1 cellular context compared by ENCODE assay signal in the genomic region with DNA sequence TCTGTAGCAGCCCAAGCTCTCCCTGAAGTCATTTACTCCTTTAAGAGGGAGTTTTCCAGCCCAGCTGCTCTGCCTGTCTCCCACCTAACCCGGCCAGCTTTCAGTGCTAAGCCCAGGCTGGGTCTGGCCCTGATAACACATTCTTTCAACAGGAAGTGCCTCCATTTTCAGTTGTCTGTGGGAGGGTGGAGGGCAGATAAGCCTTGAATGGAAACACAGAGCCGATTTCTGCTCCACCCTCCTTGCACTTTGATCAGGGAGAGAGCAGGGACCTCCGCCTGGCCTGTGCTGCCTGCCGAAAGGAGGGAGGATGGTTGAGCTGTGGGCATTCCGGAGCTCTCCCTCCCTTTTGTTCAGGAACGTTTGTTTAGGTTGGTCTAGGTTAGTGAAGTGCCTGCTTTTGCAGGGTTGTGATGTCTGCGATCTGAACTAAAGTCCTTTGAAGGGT.
A peak's percentile ranks its signal among the peaks of the same experiment; 100 is the strongest.
TF ChIP-seq lines count a peak whose summit lies in the region.

No MANE protein-coding gene starts in this region.

TF ChIP-seq in HepG2, 621 proteins besides CTCF, POLR2A, EP300 and RAD21 (continued from another document and continues in another):
- TF ChIP-seq, protein P1, sequence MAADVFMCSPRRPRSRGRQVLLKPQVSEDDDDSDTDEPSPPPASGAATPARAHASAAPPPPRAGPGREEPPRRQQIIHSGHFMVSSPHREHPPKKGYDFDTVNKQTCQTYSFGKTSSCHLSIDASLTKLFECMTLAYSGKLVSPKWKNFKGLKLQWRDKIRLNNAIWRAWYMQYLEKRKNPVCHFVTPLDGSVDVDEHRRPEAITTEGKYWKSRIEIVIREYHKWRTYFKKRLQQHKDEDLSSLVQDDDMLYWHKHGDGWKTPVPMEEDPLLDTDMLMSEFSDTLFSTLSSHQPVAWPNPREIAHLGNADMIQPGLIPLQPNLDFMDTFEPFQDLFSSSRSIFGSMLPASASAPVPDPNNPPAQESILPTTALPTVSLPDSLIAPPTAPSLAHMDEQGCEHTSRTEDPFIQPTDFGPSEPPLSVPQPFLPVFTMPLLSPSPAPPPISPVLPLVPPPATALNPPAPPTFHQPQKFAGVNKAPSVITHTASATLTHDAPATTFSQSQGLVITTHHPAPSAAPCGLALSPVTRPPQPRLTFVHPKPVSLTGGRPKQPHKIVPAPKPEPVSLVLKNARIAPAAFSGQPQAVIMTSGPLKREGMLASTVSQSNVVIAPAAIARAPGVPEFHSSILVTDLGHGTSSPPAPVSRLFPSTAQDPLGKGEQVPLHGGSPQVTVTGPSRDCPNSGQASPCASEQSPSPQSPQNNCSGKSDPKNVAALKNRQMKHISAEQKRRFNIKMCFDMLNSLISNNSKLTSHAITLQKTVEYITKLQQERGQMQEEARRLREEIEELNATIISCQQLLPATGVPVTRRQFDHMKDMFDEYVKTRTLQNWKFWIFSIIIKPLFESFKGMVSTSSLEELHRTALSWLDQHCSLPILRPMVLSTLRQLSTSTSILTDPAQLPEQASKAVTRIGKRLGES (CRISPR knock-in tag; IDR thresholded peaks at IDR 0.05; ENCODE audit: borderline replicate concordance), result no peak
- no peak for TF ChIP-seq ZNF33A (CRISPR knock-in tag; IDR thresholded peaks at IDR 0.05; ENCODE audit: borderline replicate concordance)
- no peak for TF ChIP-seq ZNF549 (CRISPR knock-in tag; IDR thresholded peaks at IDR 0.05)
- TF ChIP-seq ZZZ3 (CRISPR knock-in tag; IDR thresholded peaks at IDR 0.05; ENCODE audit: borderline replicate concordance), result no peak
- TF ChIP-seq, protein P2, sequence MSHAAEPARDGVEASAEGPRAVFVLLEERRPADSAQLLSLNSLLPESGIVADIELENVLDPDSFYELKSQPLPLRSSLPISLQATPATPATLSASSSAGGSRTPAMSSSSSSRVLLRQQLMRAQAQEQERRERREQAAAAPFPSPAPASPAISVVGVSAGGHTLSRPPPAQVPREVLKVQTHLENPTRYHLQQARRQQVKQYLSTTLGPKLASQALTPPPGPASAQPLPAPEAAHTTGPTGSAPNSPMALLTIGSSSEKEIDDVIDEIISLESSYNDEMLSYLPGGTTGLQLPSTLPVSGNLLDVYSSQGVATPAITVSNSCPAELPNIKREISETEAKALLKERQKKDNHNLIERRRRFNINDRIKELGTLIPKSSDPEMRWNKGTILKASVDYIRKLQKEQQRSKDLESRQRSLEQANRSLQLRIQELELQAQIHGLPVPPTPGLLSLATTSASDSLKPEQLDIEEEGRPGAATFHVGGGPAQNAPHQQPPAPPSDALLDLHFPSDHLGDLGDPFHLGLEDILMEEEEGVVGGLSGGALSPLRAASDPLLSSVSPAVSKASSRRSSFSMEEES (CRISPR knock-in tag; IDR thresholded peaks at IDR 0.05), result no peak
- no peak for TF ChIP-seq ZFP62 (CRISPR knock-in tag; IDR thresholded peaks at IDR 0.05)
- TF ChIP-seq ZNF468 (CRISPR knock-in tag; IDR thresholded peaks at IDR 0.05), result no peak
- TF ChIP-seq, protein P3, sequence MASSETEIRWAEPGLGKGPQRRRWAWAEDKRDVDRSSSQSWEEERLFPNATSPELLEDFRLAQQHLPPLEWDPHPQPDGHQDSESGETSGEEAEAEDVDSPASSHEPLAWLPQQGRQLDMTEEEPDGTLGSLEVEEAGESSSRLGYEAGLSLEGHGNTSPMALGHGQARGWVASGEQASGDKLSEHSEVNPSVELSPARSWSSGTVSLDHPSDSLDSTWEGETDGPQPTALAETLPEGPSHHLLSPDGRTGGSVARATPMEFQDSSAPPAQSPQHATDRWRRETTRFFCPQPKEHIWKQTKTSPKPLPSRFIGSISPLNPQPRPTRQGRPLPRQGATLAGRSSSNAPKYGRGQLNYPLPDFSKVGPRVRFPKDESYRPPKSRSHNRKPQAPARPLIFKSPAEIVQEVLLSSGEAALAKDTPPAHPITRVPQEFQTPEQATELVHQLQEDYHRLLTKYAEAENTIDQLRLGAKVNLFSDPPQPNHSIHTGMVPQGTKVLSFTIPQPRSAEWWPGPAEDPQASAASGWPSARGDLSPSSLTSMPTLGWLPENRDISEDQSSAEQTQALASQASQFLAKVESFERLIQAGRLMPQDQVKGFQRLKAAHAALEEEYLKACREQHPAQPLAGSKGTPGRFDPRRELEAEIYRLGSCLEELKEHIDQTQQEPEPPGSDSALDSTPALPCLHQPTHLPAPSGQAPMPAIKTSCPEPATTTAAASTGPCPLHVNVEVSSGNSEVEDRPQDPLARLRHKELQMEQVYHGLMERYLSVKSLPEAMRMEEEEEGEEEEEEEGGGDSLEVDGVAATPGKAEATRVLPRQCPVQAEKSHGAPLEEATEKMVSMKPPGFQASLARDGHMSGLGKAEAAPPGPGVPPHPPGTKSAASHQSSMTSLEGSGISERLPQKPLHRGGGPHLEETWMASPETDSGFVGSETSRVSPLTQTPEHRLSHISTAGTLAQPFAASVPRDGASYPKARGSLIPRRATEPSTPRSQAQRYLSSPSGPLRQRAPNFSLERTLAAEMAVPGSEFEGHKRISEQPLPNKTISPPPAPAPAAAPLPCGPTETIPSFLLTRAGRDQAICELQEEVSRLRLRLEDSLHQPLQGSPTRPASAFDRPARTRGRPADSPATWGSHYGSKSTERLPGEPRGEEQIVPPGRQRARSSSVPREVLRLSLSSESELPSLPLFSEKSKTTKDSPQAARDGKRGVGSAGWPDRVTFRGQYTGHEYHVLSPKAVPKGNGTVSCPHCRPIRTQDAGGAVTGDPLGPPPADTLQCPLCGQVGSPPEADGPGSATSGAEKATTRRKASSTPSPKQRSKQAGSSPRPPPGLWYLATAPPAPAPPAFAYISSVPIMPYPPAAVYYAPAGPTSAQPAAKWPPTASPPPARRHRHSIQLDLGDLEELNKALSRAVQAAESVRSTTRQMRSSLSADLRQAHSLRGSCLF (CRISPR knock-in tag; IDR thresholded peaks at IDR 0.05; ENCODE audit: borderline replicate concordance), result no peak
- TF ChIP-seq, protein P4, sequence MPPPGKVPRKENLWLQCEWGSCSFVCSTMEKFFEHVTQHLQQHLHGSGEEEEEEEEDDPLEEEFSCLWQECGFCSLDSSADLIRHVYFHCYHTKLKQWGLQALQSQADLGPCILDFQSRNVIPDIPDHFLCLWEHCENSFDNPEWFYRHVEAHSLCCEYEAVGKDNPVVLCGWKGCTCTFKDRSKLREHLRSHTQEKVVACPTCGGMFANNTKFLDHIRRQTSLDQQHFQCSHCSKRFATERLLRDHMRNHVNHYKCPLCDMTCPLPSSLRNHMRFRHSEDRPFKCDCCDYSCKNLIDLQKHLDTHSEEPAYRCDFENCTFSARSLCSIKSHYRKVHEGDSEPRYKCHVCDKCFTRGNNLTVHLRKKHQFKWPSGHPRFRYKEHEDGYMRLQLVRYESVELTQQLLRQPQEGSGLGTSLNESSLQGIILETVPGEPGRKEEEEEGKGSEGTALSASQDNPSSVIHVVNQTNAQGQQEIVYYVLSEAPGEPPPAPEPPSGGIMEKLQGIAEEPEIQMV (CRISPR knock-in tag; IDR thresholded peaks at IDR 0.05; ENCODE audit: low read depth), result no peak; the same call in 1 of the 2 replicates
- TF ChIP-seq, protein P5, sequence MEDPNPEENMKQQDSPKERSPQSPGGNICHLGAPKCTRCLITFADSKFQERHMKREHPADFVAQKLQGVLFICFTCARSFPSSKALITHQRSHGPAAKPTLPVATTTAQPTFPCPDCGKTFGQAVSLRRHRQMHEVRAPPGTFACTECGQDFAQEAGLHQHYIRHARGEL (CRISPR knock-in tag; IDR thresholded peaks at IDR 0.05), result no peak
- 0 out of 2 replicates have a peak, but pooled peaks have one; percentile 34 for TF ChIP-seq TCF7 (IDR thresholded peaks at IDR 0.05; ENCODE audit: low read depth)
- no peak for TF ChIP-seq NCOA1 (CRISPR knock-in tag; IDR thresholded peaks at IDR 0.05)
- TF ChIP-seq, protein P6, sequence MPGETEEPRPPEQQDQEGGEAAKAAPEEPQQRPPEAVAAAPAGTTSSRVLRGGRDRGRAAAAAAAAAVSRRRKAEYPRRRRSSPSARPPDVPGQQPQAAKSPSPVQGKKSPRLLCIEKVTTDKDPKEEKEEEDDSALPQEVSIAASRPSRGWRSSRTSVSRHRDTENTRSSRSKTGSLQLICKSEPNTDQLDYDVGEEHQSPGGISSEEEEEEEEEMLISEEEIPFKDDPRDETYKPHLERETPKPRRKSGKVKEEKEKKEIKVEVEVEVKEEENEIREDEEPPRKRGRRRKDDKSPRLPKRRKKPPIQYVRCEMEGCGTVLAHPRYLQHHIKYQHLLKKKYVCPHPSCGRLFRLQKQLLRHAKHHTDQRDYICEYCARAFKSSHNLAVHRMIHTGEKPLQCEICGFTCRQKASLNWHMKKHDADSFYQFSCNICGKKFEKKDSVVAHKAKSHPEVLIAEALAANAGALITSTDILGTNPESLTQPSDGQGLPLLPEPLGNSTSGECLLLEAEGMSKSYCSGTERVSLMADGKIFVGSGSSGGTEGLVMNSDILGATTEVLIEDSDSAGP (CRISPR knock-in tag; IDR thresholded peaks at IDR 0.05; ENCODE audit: borderline replicate concordance), result peak; percentile 50
- TF ChIP-seq, protein P7, sequence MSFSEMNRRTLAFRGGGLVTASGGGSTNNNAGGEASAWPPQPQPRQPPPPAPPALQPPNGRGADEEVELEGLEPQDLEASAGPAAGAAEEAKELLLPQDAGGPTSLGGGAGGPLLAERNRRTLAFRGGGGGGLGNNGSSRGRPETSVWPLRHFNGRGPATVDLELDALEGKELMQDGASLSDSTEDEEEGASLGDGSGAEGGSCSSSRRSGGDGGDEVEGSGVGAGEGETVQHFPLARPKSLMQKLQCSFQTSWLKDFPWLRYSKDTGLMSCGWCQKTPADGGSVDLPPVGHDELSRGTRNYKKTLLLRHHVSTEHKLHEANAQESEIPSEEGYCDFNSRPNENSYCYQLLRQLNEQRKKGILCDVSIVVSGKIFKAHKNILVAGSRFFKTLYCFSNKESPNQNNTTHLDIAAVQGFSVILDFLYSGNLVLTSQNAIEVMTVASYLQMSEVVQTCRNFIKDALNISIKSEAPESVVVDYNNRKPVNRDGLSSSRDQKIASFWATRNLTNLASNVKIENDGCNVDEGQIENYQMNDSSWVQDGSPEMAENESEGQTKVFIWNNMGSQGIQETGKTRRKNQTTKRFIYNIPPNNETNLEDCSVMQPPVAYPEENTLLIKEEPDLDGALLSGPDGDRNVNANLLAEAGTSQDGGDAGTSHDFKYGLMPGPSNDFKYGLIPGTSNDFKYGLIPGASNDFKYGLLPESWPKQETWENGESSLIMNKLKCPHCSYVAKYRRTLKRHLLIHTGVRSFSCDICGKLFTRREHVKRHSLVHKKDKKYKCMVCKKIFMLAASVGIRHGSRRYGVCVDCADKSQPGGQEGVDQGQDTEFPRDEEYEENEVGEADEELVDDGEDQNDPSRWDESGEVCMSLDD (CRISPR knock-in tag; IDR thresholded peaks at IDR 0.05; ENCODE audit: borderline replicate concordance), result no peak
- TF ChIP-seq, protein P8, sequence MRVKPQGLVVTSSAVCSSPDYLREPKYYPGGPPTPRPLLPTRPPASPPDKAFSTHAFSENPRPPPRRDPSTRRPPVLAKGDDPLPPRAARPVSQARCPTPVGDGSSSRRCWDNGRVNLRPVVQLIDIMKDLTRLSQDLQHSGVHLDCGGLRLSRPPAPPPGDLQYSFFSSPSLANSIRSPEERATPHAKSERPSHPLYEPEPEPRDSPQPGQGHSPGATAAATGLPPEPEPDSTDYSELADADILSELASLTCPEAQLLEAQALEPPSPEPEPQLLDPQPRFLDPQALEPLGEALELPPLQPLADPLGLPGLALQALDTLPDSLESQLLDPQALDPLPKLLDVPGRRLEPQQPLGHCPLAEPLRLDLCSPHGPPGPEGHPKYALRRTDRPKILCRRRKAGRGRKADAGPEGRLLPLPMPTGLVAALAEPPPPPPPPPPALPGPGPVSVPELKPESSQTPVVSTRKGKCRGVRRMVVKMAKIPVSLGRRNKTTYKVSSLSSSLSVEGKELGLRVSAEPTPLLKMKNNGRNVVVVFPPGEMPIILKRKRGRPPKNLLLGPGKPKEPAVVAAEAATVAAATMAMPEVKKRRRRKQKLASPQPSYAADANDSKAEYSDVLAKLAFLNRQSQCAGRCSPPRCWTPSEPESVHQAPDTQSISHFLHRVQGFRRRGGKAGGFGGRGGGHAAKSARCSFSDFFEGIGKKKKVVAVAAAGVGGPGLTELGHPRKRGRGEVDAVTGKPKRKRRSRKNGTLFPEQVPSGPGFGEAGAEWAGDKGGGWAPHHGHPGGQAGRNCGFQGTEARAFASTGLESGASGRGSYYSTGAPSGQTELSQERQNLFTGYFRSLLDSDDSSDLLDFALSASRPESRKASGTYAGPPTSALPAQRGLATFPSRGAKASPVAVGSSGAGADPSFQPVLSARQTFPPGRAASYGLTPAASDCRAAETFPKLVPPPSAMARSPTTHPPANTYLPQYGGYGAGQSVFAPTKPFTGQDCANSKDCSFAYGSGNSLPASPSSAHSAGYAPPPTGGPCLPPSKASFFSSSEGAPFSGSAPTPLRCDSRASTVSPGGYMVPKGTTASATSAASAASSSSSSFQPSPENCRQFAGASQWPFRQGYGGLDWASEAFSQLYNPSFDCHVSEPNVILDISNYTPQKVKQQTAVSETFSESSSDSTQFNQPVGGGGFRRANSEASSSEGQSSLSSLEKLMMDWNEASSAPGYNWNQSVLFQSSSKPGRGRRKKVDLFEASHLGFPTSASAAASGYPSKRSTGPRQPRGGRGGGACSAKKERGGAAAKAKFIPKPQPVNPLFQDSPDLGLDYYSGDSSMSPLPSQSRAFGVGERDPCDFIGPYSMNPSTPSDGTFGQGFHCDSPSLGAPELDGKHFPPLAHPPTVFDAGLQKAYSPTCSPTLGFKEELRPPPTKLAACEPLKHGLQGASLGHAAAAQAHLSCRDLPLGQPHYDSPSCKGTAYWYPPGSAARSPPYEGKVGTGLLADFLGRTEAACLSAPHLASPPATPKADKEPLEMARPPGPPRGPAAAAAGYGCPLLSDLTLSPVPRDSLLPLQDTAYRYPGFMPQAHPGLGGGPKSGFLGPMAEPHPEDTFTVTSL (CRISPR knock-in tag; IDR thresholded peaks at IDR 0.05; ENCODE audit: borderline replicate concordance), result peak; percentile 58; the same call in 1 of the 2 replicates
- no peak for TF ChIP-seq ZNF703 (CRISPR knock-in tag; IDR thresholded peaks at IDR 0.05; ENCODE audit: borderline replicate concordance)
- no peak for TF ChIP-seq NFIB (CRISPR knock-in tag; IDR thresholded peaks at IDR 0.05; ENCODE audit: borderline replicate concordance)
- TF ChIP-seq, protein P9, sequence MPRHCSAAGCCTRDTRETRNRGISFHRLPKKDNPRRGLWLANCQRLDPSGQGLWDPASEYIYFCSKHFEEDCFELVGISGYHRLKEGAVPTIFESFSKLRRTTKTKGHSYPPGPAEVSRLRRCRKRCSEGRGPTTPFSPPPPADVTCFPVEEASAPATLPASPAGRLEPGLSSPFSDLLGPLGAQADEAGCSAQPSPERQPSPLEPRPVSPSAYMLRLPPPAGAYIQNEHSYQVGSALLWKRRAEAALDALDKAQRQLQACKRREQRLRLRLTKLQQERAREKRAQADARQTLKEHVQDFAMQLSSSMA (CRISPR knock-in tag; IDR thresholded peaks at IDR 0.05), result no peak
- TF ChIP-seq TGIF2 (CRISPR knock-in tag; IDR thresholded peaks at IDR 0.05), result no peak
- TF ChIP-seq, protein P10, sequence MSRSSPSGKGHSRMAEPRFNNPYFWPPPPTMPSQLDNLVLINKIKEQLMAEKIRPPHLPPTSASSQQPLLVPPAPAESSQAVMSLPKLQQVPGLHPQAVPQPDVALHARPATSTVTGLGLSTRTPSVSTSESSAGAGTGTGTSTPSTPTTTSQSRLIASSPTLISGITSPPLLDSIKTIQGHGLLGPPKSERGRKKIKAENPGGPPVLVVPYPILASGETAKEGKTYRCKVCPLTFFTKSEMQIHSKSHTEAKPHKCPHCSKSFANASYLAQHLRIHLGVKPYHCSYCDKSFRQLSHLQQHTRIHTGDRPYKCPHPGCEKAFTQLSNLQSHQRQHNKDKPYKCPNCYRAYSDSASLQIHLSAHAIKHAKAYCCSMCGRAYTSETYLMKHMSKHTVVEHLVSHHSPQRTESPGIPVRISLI (CRISPR knock-in tag; IDR thresholded peaks at IDR 0.05; ENCODE audit: borderline replicate concordance), result no peak
- TF ChIP-seq EHMT2 (IDR thresholded peaks at IDR 0.05; ENCODE audit: borderline replicate concordance, low read depth, low read length), result no peak
- TF ChIP-seq ZNF44 (CRISPR knock-in tag; IDR thresholded peaks at IDR 0.05), result no peak
- TF ChIP-seq SOX13 (IDR thresholded peaks at IDR 0.05), result no peak
- TF ChIP-seq SOX13 (CRISPR knock-in tag; conservative IDR thresholded peaks at IDR 0.05 in 1 of 2, IDR thresholded peaks at IDR 0.05 in 1 of 2), result peak in 1 of 2 experiments; percentile 85; a peak in 2 of 4 replicates
- no peak for TF ChIP-seq ZNF660 (CRISPR knock-in tag; IDR thresholded peaks at IDR 0.05; ENCODE audit: borderline replicate concordance, low read depth)
- TF ChIP-seq ZNF256 (CRISPR knock-in tag; conservative IDR thresholded peaks at IDR 0.05), result no peak
